Comparison of ENCODE assay signal across 8 cellular contexts in the genomic region with DNA sequence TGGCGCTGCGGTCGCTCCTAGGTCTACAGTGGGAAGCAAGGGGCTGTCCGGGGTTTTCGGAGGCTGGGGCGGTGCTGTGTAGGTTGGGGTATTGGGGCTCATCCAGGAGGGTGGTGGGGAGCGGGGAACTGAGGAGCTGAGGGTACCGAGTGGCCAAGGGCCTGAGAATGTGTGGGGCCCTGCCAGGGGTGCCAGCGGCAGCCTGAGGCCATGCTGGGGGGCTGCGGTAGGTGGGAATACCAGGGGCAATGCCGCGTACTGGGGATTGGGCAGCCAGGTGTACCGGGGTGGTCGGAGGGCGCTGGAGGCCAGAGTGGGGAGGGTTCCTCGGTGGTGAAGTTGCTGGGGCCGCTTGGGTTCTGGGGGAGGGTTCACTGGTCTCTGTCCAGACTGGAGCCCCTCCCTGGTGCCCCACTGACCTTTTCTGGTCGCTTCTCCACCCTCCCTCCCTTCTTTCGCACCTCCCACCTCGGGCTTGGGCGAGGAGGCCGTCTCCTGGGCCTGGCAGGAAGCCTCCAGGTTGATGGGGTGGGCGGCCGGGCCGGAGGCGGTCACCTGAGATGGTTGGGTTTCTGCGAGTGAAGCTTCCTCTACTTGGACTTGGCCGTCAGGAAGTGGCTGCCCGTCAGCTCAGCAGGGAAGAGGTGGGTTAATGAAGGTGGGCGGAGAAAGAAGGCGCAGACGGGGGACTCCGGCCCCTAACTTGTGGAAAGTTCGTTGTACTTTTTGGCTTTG. TPM values are rescaled to one million over a fixed set of nuclear protein-coding genes. Genes with fewer than 3 reads are reported as not detected.
DNase-seq lines count a peak whose midpoint lies in the region; ATAC-seq and TF ChIP-seq lines count a peak whose summit lies in the region.

No MANE protein-coding gene starts in this region.

- peak; percentile 49 for ATAC-seq in HG02678 (IDR thresholded peaks at IDR 0.05; ENCODE audit: unreplicated experiment)

- no peak for TF ChIP-seq EP300 in neural cell (conservative IDR thresholded peaks at IDR 0.05; ENCODE audit: poor library complexity, severe bottlenecking)

- peaks cover 23% of the 10 kb centered on the region for H3K36me3 ChIP-seq in cardiac muscle cell
- H3K36me3 ChIP-seq in SU-DHL-6 (ENCODE audit: low read length): no peaks in the 10 kb centered on the region
- H3K36me3 ChIP-seq in neural cell (ENCODE audit: insufficient read depth, low read length): peaks cover 5% of the 10 kb centered on the region

- H3K27ac ChIP-seq in cardiac muscle cell (peak overlapping the region; percentile 92), SU-DHL-6 (ENCODE audit: low read depth, low read length) (0 out of 2 replicates have a peak overlapping the region, but pooled peaks have one; percentile 15), neural cell (ENCODE audit: low read length) (peak overlapping the region; percentile 45)

- H3K9me3 ChIP-seq in cardiac muscle cell (ENCODE audit: low read depth) (no peaks in the 10 kb centered on the region), SU-DHL-6 (ENCODE audit: insufficient read depth, low read length) (no peaks in the 10 kb centered on the region), neural cell (ENCODE audit: low read length) (no peaks in the 10 kb centered on the region)

- H2AFZ ChIP-seq in SU-DHL-6 (ENCODE audit: low read depth, low read length, severe bottlenecking) (no peak overlapping the region), neural cell (ENCODE audit: low read depth, low read length) (no peak overlapping the region)

- H4K20me1 ChIP-seq in SU-DHL-6 (ENCODE audit: low read depth, low read length): no peaks in the 10 kb centered on the region
- peaks cover 3% of the 10 kb centered on the region for H4K20me1 ChIP-seq in neural cell (ENCODE audit: insufficient read depth)

- TF ChIP-seq CTCF in cardiac muscle cell (IDR thresholded peaks at IDR 0.05; ENCODE audit: low read depth, low read length) (no peak), SU-DHL-6 (IDR thresholded peaks at IDR 0.05; ENCODE audit: insufficient read depth, low read length, poor library complexity, severe bottlenecking) (no peak), epithelial cell of proximal tubule (conservative IDR thresholded peaks at IDR 0.05; ENCODE audit: low read depth, low read length) (no peak), neural cell (IDR thresholded peaks at IDR 0.05; ENCODE audit: poor library complexity, severe bottlenecking) (no peak)

- H3K27me3 ChIP-seq in cardiac muscle cell (no peaks in the 10 kb centered on the region), SU-DHL-6 (ENCODE audit: low read length) (no peaks in the 10 kb centered on the region), neural cell (ENCODE audit: insufficient read depth, low read depth, low read length) (no peaks in the 10 kb centered on the region)

- H3K4me2 ChIP-seq in SU-DHL-6 (ENCODE audit: low read depth, low read length, poor library complexity, severe bottlenecking) (peak overlapping the region; percentile 69), neural cell (ENCODE audit: low read length) (peak overlapping the region; percentile 82)

- peak; percentile 10 to 34 for DNase-seq in cardiac muscle cell (ENCODE audit: low read depth in 1 of 2, low spot score in 1 of 2)
- DNase-seq in cardiac septum (ENCODE audit: low spot score): no peak
- DNase-seq in epithelial cell of proximal tubule (ENCODE audit: low read depth): no peak
- no peak for DNase-seq in NCI-H82 (lab: John Stamatoyannopoulos, UW)
- DNase-seq in cerebellum (ENCODE audit: low spot score): no peak

- H3K79me2 ChIP-seq in SU-DHL-6 (ENCODE audit: insufficient read depth, low read length) (peaks cover 22% of the 10 kb centered on the region), neural cell (replicated peaks; ENCODE audit: insufficient read depth, low read length) (peaks cover 27% of the 10 kb centered on the region)

- H3K4me3 ChIP-seq in cardiac muscle cell: peak overlapping the region; percentile 75
- peak overlapping the region; percentile 76 for H3K4me3 ChIP-seq in SU-DHL-6 (ENCODE audit: insufficient read depth, low read length, poor library complexity, severe bottlenecking)
- peak overlapping the region; percentile 86 for H3K4me3 ChIP-seq in epithelial cell of proximal tubule (ENCODE audit: low read depth, low read length)
- H3K4me3 ChIP-seq in neural cell (ENCODE audit: low read length): peak overlapping the region; percentile 88

- H3F3A ChIP-seq in SU-DHL-6 (ENCODE audit: insufficient read depth) (peaks cover 6% of the 10 kb centered on the region; the same call in 1 of the 2 replicates), neural cell (ENCODE audit: insufficient read depth, low read length, poor library complexity, severe bottlenecking) (no peaks in the 10 kb centered on the region)

- intact Hi-C loops in cardiac septum (cut with DNase I): loop anchor here (5.0 to 10.0 kb wide), 2 partner anchors 140 to 197 kb away; a partner anchor contains a TSS

- no peak for TF ChIP-seq RAD21 in neural cell (conservative IDR thresholded peaks at IDR 0.05)

- peak overlapping the region; percentile 80 for H3K9ac ChIP-seq in SU-DHL-6 (ENCODE audit: low read length)
- H3K9ac ChIP-seq in neural cell (ENCODE audit: low read length): peak overlapping the region; percentile 89

- H3K9me2 ChIP-seq in SU-DHL-6 (replicated peaks; ENCODE audit: insufficient read depth, low read length): no peaks in the 10 kb centered on the region
- no peaks in the 10 kb centered on the region for H3K9me2 ChIP-seq in neural cell (ENCODE audit: insufficient read depth, low read length)

- H3K4me1 ChIP-seq in cardiac muscle cell (ENCODE audit: low read depth): peaks cover 7% of the 10 kb centered on the region

TF ChIP-seq in neural cell, 6 proteins besides CTCF, POLR2A, EP300 and RAD21:
- TF ChIP-seq, protein P1, sequence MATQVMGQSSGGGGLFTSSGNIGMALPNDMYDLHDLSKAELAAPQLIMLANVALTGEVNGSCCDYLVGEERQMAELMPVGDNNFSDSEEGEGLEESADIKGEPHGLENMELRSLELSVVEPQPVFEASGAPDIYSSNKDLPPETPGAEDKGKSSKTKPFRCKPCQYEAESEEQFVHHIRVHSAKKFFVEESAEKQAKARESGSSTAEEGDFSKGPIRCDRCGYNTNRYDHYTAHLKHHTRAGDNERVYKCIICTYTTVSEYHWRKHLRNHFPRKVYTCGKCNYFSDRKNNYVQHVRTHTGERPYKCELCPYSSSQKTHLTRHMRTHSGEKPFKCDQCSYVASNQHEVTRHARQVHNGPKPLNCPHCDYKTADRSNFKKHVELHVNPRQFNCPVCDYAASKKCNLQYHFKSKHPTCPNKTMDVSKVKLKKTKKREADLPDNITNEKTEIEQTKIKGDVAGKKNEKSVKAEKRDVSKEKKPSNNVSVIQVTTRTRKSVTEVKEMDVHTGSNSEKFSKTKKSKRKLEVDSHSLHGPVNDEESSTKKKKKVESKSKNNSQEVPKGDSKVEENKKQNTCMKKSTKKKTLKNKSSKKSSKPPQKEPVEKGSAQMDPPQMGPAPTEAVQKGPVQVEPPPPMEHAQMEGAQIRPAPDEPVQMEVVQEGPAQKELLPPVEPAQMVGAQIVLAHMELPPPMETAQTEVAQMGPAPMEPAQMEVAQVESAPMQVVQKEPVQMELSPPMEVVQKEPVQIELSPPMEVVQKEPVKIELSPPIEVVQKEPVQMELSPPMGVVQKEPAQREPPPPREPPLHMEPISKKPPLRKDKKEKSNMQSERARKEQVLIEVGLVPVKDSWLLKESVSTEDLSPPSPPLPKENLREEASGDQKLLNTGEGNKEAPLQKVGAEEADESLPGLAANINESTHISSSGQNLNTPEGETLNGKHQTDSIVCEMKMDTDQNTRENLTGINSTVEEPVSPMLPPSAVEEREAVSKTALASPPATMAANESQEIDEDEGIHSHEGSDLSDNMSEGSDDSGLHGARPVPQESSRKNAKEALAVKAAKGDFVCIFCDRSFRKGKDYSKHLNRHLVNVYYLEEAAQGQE (IDR thresholded peaks at IDR 0.05; ENCODE audit: borderline replicate concordance): no peak
- TF ChIP-seq POLR2AphosphoS5 (IDR thresholded peaks at IDR 0.05): no peak
- no peak for TF ChIP-seq TAF1 (IDR thresholded peaks at IDR 0.05; ENCODE audit: low read depth)
- TF ChIP-seq EZH2 (IDR thresholded peaks at IDR 0.05; ENCODE audit: borderline replicate concordance, insufficient read depth, low read length, poor library complexity, severe bottlenecking): no peak
- TF ChIP-seq MXI1 (conservative IDR thresholded peaks at IDR 0.05; ENCODE audit: poor library complexity, severe bottlenecking): no peak
- TF ChIP-seq SMC3 (conservative IDR thresholded peaks at IDR 0.05; ENCODE audit: poor library complexity): no peak

RNA-seq across cellular contexts. Expression of a gene that starts 0.9 kb away (rescaled TPM):
- total RNA-seq in cardiac muscle cell (74.3 and 87.4 TPM in 2 replicates), cardiac septum (19.9 TPM), epithelial cell of proximal tubule (32.7 and 37.0 TPM in 2 replicates), cerebellum (13.5 TPM)
- polyA plus RNA-seq in cardiac muscle cell (60.9 and 99.7 TPM in 2 replicates), neural cell (48.7 and 59.2 TPM in 2 replicates)
- polyA minus RNA-seq in neural cell: 33.1 and 33.8 TPM in 2 replicates

RNA-seq across cellular contexts. Expression of a gene that starts 22.6 kb away (rescaled TPM):
- total RNA-seq in cardiac muscle cell (not detected in 2 replicates), cardiac septum (not detected), epithelial cell of proximal tubule (not detected in 2 replicates), cerebellum (0.45 TPM)
- polyA plus RNA-seq in cardiac muscle cell (not detected in 2 replicates), neural cell (1.8 TPM in 1 of 2 replicates, not detected in the other)
- not detected in 2 replicates for polyA minus RNA-seq in neural cell

RNA-seq across cellular contexts. Expression of a gene that starts 55.3 kb away (rescaled TPM):
- total RNA-seq in cardiac muscle cell (not detected in 2 replicates), cardiac septum (1.5 TPM), epithelial cell of proximal tubule (not detected in 2 replicates), cerebellum (0.09 TPM)
- polyA plus RNA-seq in cardiac muscle cell (0.09 TPM in 1 of 2 replicates, not detected in the other), neural cell (not detected in 2 replicates)
- 0.24 TPM in 1 of 2 replicates, not detected in the other for polyA minus RNA-seq in neural cell

Comparison
In these comparisons a context has a peak if more than half of its experiments do, and no peak if none do; other contexts are left out.
1. DNase-seq: peak in cardiac muscle cell (2 of 2); none in cardiac septum (single experiment), epithelial cell of proximal tubule (single experiment), NCI-H82 (single experiment) and cerebellum (single experiment).
2. H3K27ac ChIP-seq: peak in every context shown above with its lines; median percentile 92 in cardiac muscle cell; 45 in neural cell; 15 in SU-DHL-6.
3. Peak in every context shown above with its lines, with median percentiles within 50 percentile points of each other: H3K4me3 ChIP-seq.